In genomic region chr2:120004254-120004653, GRCh38 we compare ENCODE assay signal across 40 cellular contexts.
"Had no signal": no experiment of that assay in that cellular context is flagged by ENCODE, and none has a peak within 500 bp of the region (broad histone marks: within the 10 kb centered on the region; RNA-seq: fewer than 3 reads in every experiment).

No MANE protein-coding gene starts in this region.

- DNase-seq: activated effector memory CD4-positive, alpha-beta T cell treated with anti-CD3 and anti-CD28 coated beads, Interleukin-2, amount 50 U/mL, for 16 hours; activated effector memory CD4-positive, alpha-beta T cell treated with Interleukin-2 at 50 U/mL for 16 hours; activated gamma-delta T cell; activated gamma-delta T cell treated with Interleukin-2 at 50 U/mL for 16 hours; activated naive CD4-positive, alpha-beta T cell; activated naive CD4-positive, alpha-beta T cell treated with anti-CD3 and anti-CD28 coated beads for 36 hours; activated naive CD4-positive, alpha-beta T cell treated with anti-CD3 and anti-CD28 coated beads, Interleukin-2, amount 10 ng/mL, durations not matched to agents 7 days and 5 days; activated naive CD4-positive, alpha-beta T cell treated with anti-CD3 and anti-CD28 coated beads, Interleukin-2, amount 50 U/mL, for 16 hours; activated naive CD4-positive, alpha-beta T cell treated with Interleukin-2 at 50 U/mL for 16 hours; activated naive CD8-positive, alpha-beta T cell treated with anti-CD3 and anti-CD28 coated beads for 36 hours; activated naive CD8-positive, alpha-beta T cell treated with anti-CD3 and anti-CD28 coated beads, Interleukin-2, amount 10 ng/mL, durations not matched to agents 7 days and 5 days; activated naive CD8-positive, alpha-beta T cell treated with anti-CD3 and anti-CD28 coated beads, Interleukin-2, amount 50 U/mL, for 24 hours; activated T-cell treated with anti-CD3 and anti-CD28 coated beads, Interleukin-2, amount 50 U/mL, for 1 hour; activated T-cell treated with anti-CD3 and anti-CD28 coated beads, Interleukin-2, amount 50 U/mL, for 24 hours; activated T-cell treated with anti-CD3 and anti-CD28 coated beads, Interleukin-2, amount 50 U/mL, for 4 hours; activated T-cell treated with anti-CD3 and anti-CD28 coated beads, Interleukin-2, amount 50 U/mL, for 48 hours; activated T-cell treated with anti-CD3 and anti-CD28 coated beads, Interleukin-2, amount 50 U/mL, for 72 hours; adrenal gland; amniotic stem cell; amygdala; anterior cingulate cortex; aorta; body of pancreas; brain microvascular endothelial cell; caudate nucleus; central memory CD4-positive, alpha-beta T cell; cerebellar nuclear complex had no signal

- H3K9me3 Mint-ChIP-seq: activated naive CD4-positive, alpha-beta T cell treated with anti-CD3 and anti-CD28 coated beads for 36 hours; activated naive CD4-positive, alpha-beta T cell treated with anti-CD3 and anti-CD28 coated beads, Interleukin-2, amount 10 ng/mL, durations not matched to agents 7 days and 5 days; activated naive CD4-positive, alpha-beta T cell treated with anti-CD3 and anti-CD28 coated beads, Interleukin-2, amount 50 U/mL, for 24 hours; activated naive CD8-positive, alpha-beta T cell treated with anti-CD3 and anti-CD28 coated beads for 36 hours; activated naive CD8-positive, alpha-beta T cell treated with anti-CD3 and anti-CD28 coated beads, Interleukin-2, amount 10 ng/mL, durations not matched to agents 7 days and 5 days; activated naive CD8-positive, alpha-beta T cell treated with anti-CD3 and anti-CD28 coated beads, Interleukin-2, amount 50 U/mL, for 24 hours; activated T-cell treated with anti-CD3 and anti-CD28 coated beads, Interleukin-2, amount 50 U/mL, for 24 hours; activated T-cell treated with anti-CD3 and anti-CD28 coated beads, Interleukin-2, amount 50 U/mL, for 4 hours; activated T-cell treated with anti-CD3 and anti-CD28 coated beads, Interleukin-2, amount 50 U/mL, for 72 hours; activated T-helper 1 cell treated with anti-CD3 and anti-CD28 coated beads, Interleukin-12 subunit alpha, Interleukin-12 subunit beta, Interleukin-2, Interleukin-4 antibody, amounts not matched to agents 30 ng/mL and 10 ng/mL and 1 ng/mL, durations not matched to agents 14 hours and 24 hours and 36 hours; activated T-helper 17 cell treated with anti-CD3 and anti-CD28 coated beads, Interleukin-2, amount 50 U/mL, for 72 hours; activated T-helper 2 cell treated with anti-CD3 and anti-CD28 coated beads, Interferon-gamma antibody, Interleukin-2, Interleukin-4, amounts not matched to agents 10 μg/mL and 5 μg/mL and 100 μg/mL, durations not matched to agents 14 hours and 24 hours and 36 hours; central memory CD8-positive, alpha-beta T cell had no signal

- H3K36me3 Mint-ChIP-seq: activated naive CD4-positive, alpha-beta T cell treated with anti-CD3 and anti-CD28 coated beads, Interleukin-2, amount 10 ng/mL, durations not matched to agents 7 days and 5 days; activated naive CD4-positive, alpha-beta T cell treated with anti-CD3 and anti-CD28 coated beads, Interleukin-2, amount 50 U/mL, for 24 hours; activated naive CD4-positive, alpha-beta T cell treated with anti-CD3 and anti-CD28 coated beads, Interleukin-2, amount 50 U/mL, for 72 hours; activated naive CD8-positive, alpha-beta T cell treated with anti-CD3 and anti-CD28 coated beads for 36 hours; activated naive CD8-positive, alpha-beta T cell treated with anti-CD3 and anti-CD28 coated beads, Interleukin-2, amount 10 ng/mL, durations not matched to agents 7 days and 5 days; brain had no signal

- H3K36me3 ChIP-seq: adrenal gland, ascending aorta, brain microvascular endothelial cell, breast epithelium, cardiac muscle cell had no signal

- H3K27me3 Mint-ChIP-seq: activated naive CD4-positive, alpha-beta T cell treated with anti-CD3 and anti-CD28 coated beads, Interleukin-2, amount 10 ng/mL, durations not matched to agents 7 days and 5 days; activated naive CD4-positive, alpha-beta T cell treated with anti-CD3 and anti-CD28 coated beads, Interleukin-2, amount 50 U/mL, for 24 hours; activated naive CD8-positive, alpha-beta T cell; activated naive CD8-positive, alpha-beta T cell treated with anti-CD3 and anti-CD28 coated beads for 36 hours; activated naive CD8-positive, alpha-beta T cell treated with anti-CD3 and anti-CD28 coated beads, Interleukin-2, amount 50 U/mL, for 24 hours; activated T-cell treated with anti-CD3 and anti-CD28 coated beads, Interleukin-2, amount 50 U/mL, for 24 hours; activated T-helper 17 cell treated with anti-CD3 and anti-CD28 coated beads, Interleukin-2, amount 50 U/mL, for 72 hours; central memory CD8-positive, alpha-beta T cell had no signal

- ATAC-seq: activated naive CD4-positive, alpha-beta T cell treated with anti-CD3 and anti-CD28 coated beads, Interleukin-2, amount 50 U/mL, for 72 hours; activated naive CD8-positive, alpha-beta T cell treated with anti-CD3 and anti-CD28 coated beads, Interleukin-2, amount 50 U/mL, for 24 hours; activated T-cell treated with anti-CD3 and anti-CD28 coated beads, Interleukin-2, amount 50 U/mL, for 4 hours; activated T-cell treated with anti-CD3 and anti-CD28 coated beads, Interleukin-2, amount 50 U/mL, for 72 hours; activated T-helper 17 cell treated with anti-CD3 and anti-CD28 coated beads, Interleukin-2, amount 50 U/mL, for 72 hours; body of pancreas had no signal

- H3K27me3 ChIP-seq: adrenal gland, ascending aorta, body of pancreas, brain microvascular endothelial cell, breast epithelium, cardiac muscle cell had no signal

- H3K4me1 Mint-ChIP-seq: activated naive CD4-positive, alpha-beta T cell treated with anti-CD3 and anti-CD28 coated beads, Interleukin-2, amount 50 U/mL, for 24 hours; activated naive CD8-positive, alpha-beta T cell treated with anti-CD3 and anti-CD28 coated beads, Interleukin-2, amount 10 ng/mL, durations not matched to agents 7 days and 5 days; activated naive CD8-positive, alpha-beta T cell treated with anti-CD3 and anti-CD28 coated beads, Interleukin-2, amount 50 U/mL, for 24 hours; activated T-helper 17 cell treated with anti-CD3 and anti-CD28 coated beads, Interleukin-2, amount 50 U/mL, for 72 hours; central memory CD8-positive, alpha-beta T cell had no signal

- H3K4me3 ChIP-seq: adrenal gland, ascending aorta, body of pancreas, breast epithelium, cardiac muscle cell had no signal

- H3K27ac Mint-ChIP-seq: activated naive CD4-positive, alpha-beta T cell treated with anti-CD3 and anti-CD28 coated beads for 36 hours; activated naive CD4-positive, alpha-beta T cell treated with anti-CD3 and anti-CD28 coated beads, Interleukin-2, amount 10 ng/mL, durations not matched to agents 7 days and 5 days; activated naive CD4-positive, alpha-beta T cell treated with anti-CD3 and anti-CD28 coated beads, Interleukin-2, amount 50 U/mL, for 24 hours; activated naive CD4-positive, alpha-beta T cell treated with anti-CD3 and anti-CD28 coated beads, Interleukin-2, amount 50 U/mL, for 72 hours; activated naive CD8-positive, alpha-beta T cell; activated naive CD8-positive, alpha-beta T cell treated with anti-CD3 and anti-CD28 coated beads for 36 hours; activated naive CD8-positive, alpha-beta T cell treated with anti-CD3 and anti-CD28 coated beads, Interleukin-2, amount 10 ng/mL, durations not matched to agents 7 days and 5 days; activated naive CD8-positive, alpha-beta T cell treated with anti-CD3 and anti-CD28 coated beads, Interleukin-2, amount 50 U/mL, for 24 hours; activated T-cell treated with anti-CD3 and anti-CD28 coated beads, Interleukin-2, amount 50 U/mL, for 24 hours; activated T-cell treated with anti-CD3 and anti-CD28 coated beads, Interleukin-2, amount 50 U/mL, for 72 hours; activated T-helper 1 cell treated with anti-CD3 and anti-CD28 coated beads, Interleukin-12 subunit alpha, Interleukin-12 subunit beta, Interleukin-2, Interleukin-4 antibody, amounts not matched to agents 30 ng/mL and 10 ng/mL and 1 ng/mL, durations not matched to agents 14 hours and 24 hours and 36 hours; activated T-helper 17 cell treated with anti-CD3 and anti-CD28 coated beads, Interleukin-2, amount 50 U/mL, for 72 hours; activated T-helper 2 cell treated with anti-CD3 and anti-CD28 coated beads, Interferon-gamma antibody, Interleukin-2, Interleukin-4, amounts not matched to agents 10 μg/mL and 5 μg/mL and 100 μg/mL, durations not matched to agents 14 hours and 24 hours and 36 hours had no signal

- H3K4me3 Mint-ChIP-seq: activated naive CD4-positive, alpha-beta T cell treated with anti-CD3 and anti-CD28 coated beads for 36 hours; activated naive CD4-positive, alpha-beta T cell treated with anti-CD3 and anti-CD28 coated beads, Interleukin-2, amount 10 ng/mL, durations not matched to agents 7 days and 5 days; activated naive CD4-positive, alpha-beta T cell treated with anti-CD3 and anti-CD28 coated beads, Interleukin-2, amount 50 U/mL, for 24 hours; activated naive CD8-positive, alpha-beta T cell; activated naive CD8-positive, alpha-beta T cell treated with anti-CD3 and anti-CD28 coated beads for 36 hours; activated naive CD8-positive, alpha-beta T cell treated with anti-CD3 and anti-CD28 coated beads, Interleukin-2, amount 10 ng/mL, durations not matched to agents 7 days and 5 days; activated naive CD8-positive, alpha-beta T cell treated with anti-CD3 and anti-CD28 coated beads, Interleukin-2, amount 50 U/mL, for 24 hours; activated T-cell treated with anti-CD3 and anti-CD28 coated beads, Interleukin-2, amount 50 U/mL, for 24 hours; activated T-cell treated with anti-CD3 and anti-CD28 coated beads, Interleukin-2, amount 50 U/mL, for 4 hours; activated T-cell treated with anti-CD3 and anti-CD28 coated beads, Interleukin-2, amount 50 U/mL, for 72 hours; activated T-helper 1 cell treated with anti-CD3 and anti-CD28 coated beads, Interleukin-12 subunit alpha, Interleukin-12 subunit beta, Interleukin-2, Interleukin-4 antibody, amounts not matched to agents 30 ng/mL and 10 ng/mL and 1 ng/mL, durations not matched to agents 14 hours and 24 hours and 36 hours; activated T-helper 17 cell treated with anti-CD3 and anti-CD28 coated beads, Interleukin-2, amount 50 U/mL, for 72 hours; central memory CD8-positive, alpha-beta T cell had no signal

- H3K4me1 ChIP-seq: adrenal gland, ascending aorta, body of pancreas, breast epithelium had no signal

- FAIRE-seq: astrocyte, bronchial epithelial cell had no signal

- H3K27ac ChIP-seq: adrenal gland, ascending aorta, body of pancreas, brain microvascular endothelial cell, breast epithelium, cardiac muscle cell had no signal

- H3K9me3 ChIP-seq: adrenal gland, ascending aorta, body of pancreas, breast epithelium had no signal
